Comparison of ENCODE assay signal across 1 cellular context in the genomic region with DNA sequence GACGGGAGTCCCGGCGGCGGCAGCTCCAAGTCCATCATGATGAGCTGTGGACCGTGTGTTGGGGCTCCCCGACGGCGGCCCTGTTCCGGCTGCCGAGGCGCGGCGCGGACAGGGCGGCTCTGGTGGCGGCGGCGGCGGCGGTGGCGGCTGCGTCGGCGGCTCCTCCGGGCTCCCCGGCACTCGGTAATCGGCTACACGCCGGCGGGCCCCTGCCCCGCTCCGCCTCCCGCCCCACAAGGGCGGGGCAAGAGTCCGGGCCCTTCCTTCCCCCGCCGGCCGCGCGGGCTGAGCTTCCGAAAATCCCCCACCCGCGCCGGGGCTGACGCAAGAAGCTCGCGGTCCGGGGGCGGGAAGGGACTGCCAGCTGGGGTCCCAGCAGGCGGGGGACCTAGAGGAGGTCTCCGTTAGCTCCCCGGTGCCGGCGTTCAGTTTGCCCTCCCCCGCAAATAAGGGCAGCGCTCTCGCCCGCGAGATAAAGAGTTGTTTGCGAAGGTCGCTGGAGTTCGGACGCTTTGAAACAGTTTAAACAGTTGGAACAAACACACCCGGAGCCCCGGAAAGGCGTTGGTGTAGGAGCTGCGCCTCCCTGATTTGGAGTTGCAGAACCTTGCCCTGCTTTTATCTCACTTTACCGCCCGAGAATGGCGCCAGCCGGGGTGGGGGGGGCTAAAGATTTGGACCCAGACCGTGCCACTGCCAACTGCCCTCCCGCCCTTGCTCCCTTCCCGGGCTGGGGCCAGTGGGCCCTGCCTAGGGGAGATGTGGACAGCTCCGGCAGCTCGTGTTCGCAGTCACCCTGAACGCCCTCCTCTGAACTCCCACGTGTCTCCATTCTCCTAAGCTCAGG.
TF ChIP-seq lines count a peak whose summit lies in the region.

Gene NFE2L2, minus strand, starts transcription at position 189 of the 847 bp plus-strand sequence. Its CDS starts 151 bp downstream, at position 38.

TF ChIP-seq in HepG2, 621 proteins besides CTCF, POLR2A, EP300 and RAD21 (continued from another document and continues in another):
- TF ChIP-seq, protein P1, sequence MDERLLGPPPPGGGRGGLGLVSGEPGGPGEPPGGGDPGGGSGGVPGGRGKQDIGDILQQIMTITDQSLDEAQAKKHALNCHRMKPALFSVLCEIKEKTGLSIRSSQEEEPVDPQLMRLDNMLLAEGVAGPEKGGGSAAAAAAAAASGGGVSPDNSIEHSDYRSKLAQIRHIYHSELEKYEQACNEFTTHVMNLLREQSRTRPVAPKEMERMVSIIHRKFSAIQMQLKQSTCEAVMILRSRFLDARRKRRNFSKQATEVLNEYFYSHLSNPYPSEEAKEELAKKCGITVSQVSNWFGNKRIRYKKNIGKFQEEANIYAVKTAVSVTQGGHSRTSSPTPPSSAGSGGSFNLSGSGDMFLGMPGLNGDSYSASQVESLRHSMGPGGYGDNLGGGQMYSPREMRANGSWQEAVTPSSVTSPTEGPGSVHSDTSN (CRISPR knock-in tag; IDR thresholded peaks at IDR 0.05), result no peak
- TF ChIP-seq SMYD3 (CRISPR knock-in tag; IDR thresholded peaks at IDR 0.05), result peak; percentile 89; the same call in 1 of the 2 replicates
- peak; percentile 99 for TF ChIP-seq MTA1 (CRISPR knock-in tag; IDR thresholded peaks at IDR 0.05; ENCODE audit: borderline replicate concordance)
- TF ChIP-seq, protein P2, sequence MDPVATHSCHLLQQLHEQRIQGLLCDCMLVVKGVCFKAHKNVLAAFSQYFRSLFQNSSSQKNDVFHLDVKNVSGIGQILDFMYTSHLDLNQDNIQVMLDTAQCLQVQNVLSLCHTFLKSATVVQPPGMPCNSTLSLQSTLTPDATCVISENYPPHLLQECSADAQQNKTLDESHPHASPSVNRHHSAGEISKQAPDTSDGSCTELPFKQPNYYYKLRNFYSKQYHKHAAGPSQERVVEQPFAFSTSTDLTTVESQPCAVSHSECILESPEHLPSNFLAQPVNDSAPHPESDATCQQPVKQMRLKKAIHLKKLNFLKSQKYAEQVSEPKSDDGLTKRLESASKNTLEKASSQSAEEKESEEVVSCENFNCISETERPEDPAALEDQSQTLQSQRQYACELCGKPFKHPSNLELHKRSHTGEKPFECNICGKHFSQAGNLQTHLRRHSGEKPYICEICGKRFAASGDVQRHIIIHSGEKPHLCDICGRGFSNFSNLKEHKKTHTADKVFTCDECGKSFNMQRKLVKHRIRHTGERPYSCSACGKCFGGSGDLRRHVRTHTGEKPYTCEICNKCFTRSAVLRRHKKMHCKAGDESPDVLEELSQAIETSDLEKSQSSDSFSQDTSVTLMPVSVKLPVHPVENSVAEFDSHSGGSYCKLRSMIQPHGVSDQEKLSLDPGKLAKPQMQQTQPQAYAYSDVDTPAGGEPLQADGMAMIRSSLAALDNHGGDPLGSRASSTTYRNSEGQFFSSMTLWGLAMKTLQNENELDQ (CRISPR knock-in tag; IDR thresholded peaks at IDR 0.05; ENCODE audit: borderline replicate concordance), result no peak; the same call in 1 of the 2 replicates
- peak in 1 of 2 experiments; percentile 71; a peak in 3 of 4 replicates for TF ChIP-seq NR2F1 (CRISPR knock-in tag; IDR thresholded peaks at IDR 0.05)
- TF ChIP-seq ZFP36L1 (CRISPR knock-in tag; IDR thresholded peaks at IDR 0.05), result 0 out of 2 replicates have a peak, but pooled peaks have one; percentile 47
- TF ChIP-seq, protein P3, sequence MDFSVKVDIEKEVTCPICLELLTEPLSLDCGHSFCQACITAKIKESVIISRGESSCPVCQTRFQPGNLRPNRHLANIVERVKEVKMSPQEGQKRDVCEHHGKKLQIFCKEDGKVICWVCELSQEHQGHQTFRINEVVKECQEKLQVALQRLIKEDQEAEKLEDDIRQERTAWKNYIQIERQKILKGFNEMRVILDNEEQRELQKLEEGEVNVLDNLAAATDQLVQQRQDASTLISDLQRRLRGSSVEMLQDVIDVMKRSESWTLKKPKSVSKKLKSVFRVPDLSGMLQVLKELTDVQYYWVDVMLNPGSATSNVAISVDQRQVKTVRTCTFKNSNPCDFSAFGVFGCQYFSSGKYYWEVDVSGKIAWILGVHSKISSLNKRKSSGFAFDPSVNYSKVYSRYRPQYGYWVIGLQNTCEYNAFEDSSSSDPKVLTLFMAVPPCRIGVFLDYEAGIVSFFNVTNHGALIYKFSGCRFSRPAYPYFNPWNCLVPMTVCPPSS (IDR thresholded peaks at IDR 0.05), result no peak
- peak; percentile 84; the same call in 1 of the 2 replicates for TF ChIP-seq REL (CRISPR knock-in tag; conservative IDR thresholded peaks at IDR 0.05)
- TF ChIP-seq, protein P4, sequence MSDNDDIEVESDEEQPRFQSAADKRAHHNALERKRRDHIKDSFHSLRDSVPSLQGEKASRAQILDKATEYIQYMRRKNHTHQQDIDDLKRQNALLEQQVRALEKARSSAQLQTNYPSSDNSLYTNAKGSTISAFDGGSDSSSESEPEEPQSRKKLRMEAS (IDR thresholded peaks at IDR 0.05), result peak; percentile 93
- peak; percentile 17; the same call in 1 of the 2 replicates for TF ChIP-seq RARG (CRISPR knock-in tag; IDR thresholded peaks at IDR 0.05; ENCODE audit: low read depth)
- peak; percentile 86 for TF ChIP-seq HOXA3 (CRISPR knock-in tag; IDR thresholded peaks at IDR 0.05)
- TF ChIP-seq ZNF274 (CRISPR knock-in tag; IDR thresholded peaks at IDR 0.05), result peak; percentile 87
- peak; percentile 89 for TF ChIP-seq ZNF607 (CRISPR knock-in tag; IDR thresholded peaks at IDR 0.05; ENCODE audit: borderline replicate concordance)
- peak; percentile 70; the same call in 1 of the 2 replicates for TF ChIP-seq WIZ (CRISPR knock-in tag; IDR thresholded peaks at IDR 0.05)
- peak; percentile 92 for TF ChIP-seq CCDC6 (CRISPR knock-in tag; IDR thresholded peaks at IDR 0.05)
- TF ChIP-seq BCLAF1 (IDR thresholded peaks at IDR 0.05), result no peak
- TF ChIP-seq ZNF12 (CRISPR knock-in tag; IDR thresholded peaks at IDR 0.05), result no peak
- TF ChIP-seq MTF2 (CRISPR knock-in tag; IDR thresholded peaks at IDR 0.05; ENCODE audit: borderline replicate concordance), result no peak
- no peak for TF ChIP-seq ZFAT (CRISPR knock-in tag; conservative IDR thresholded peaks at IDR 0.05)
- 0 out of 2 replicates have a peak, but pooled peaks have one; percentile 14 for TF ChIP-seq ZNF180 (CRISPR knock-in tag; IDR thresholded peaks at IDR 0.05; ENCODE audit: borderline replicate concordance, low read depth)
- TF ChIP-seq ESRRA (CRISPR knock-in tag; IDR thresholded peaks at IDR 0.05; ENCODE audit: low read depth), result peak; percentile 74; the same call in 1 of the 2 replicates
- TF ChIP-seq ZUFSP (CRISPR knock-in tag; IDR thresholded peaks at IDR 0.05; ENCODE audit: borderline replicate concordance), result no peak
- no peak for TF ChIP-seq KAT2B (IDR thresholded peaks at IDR 0.05; ENCODE audit: borderline replicate concordance, low read depth, low read length)
- TF ChIP-seq, protein P5, sequence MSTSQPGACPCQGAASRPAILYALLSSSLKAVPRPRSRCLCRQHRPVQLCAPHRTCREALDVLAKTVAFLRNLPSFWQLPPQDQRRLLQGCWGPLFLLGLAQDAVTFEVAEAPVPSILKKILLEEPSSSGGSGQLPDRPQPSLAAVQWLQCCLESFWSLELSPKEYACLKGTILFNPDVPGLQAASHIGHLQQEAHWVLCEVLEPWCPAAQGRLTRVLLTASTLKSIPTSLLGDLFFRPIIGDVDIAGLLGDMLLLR (CRISPR knock-in tag; IDR thresholded peaks at IDR 0.05), result peak; percentile 20; the same call in 1 of the 2 replicates
- TF ChIP-seq, protein P6, sequence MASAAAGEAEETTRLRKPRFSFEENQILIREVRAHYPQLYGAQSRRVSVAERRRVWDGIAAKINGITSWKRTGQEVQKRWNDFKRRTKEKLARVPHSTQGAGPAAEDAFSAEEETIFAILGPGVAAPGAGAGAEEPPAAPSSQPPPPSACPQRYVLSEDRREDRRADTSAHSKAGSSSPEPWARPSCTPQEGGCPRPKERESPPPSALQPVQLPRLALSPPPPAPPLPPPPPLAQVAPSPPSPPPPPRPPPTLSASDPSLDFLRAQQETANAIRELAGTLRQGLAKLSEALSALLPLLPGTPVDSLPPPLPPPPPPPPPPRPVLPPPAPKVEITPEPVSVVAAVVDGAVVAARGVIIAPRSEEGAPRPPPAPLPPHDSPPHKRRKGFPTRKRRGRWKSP (CRISPR knock-in tag; IDR thresholded peaks at IDR 0.05), result peak; percentile 96
- TF ChIP-seq ZZZ3 (CRISPR knock-in tag; IDR thresholded peaks at IDR 0.05; ENCODE audit: borderline replicate concordance), result no peak; the same call in 1 of the 2 replicates
- TF ChIP-seq AGO1 (IDR thresholded peaks at IDR 0.05; ENCODE audit: low read depth, low read length, poor library complexity, severe bottlenecking), result peak; percentile 15
- no peak for TF ChIP-seq ZNF720 (CRISPR knock-in tag; IDR thresholded peaks at IDR 0.05)
- peak; percentile 92; the same call in 1 of the 2 replicates for TF ChIP-seq BRD4 (CRISPR knock-in tag; IDR thresholded peaks at IDR 0.05)
- no peak for TF ChIP-seq ZNF713 (CRISPR knock-in tag; IDR thresholded peaks at IDR 0.05)
- peak; percentile 77 for TF ChIP-seq ZFX (CRISPR knock-in tag; IDR thresholded peaks at IDR 0.05; ENCODE audit: low read depth)
- peak; percentile 75 for TF ChIP-seq KMT2B (CRISPR knock-in tag; IDR thresholded peaks at IDR 0.05)
- no peak for TF ChIP-seq MATR3 (CRISPR knock-in tag; IDR thresholded peaks at IDR 0.05)
- TF ChIP-seq NFIC (IDR thresholded peaks at IDR 0.05; ENCODE audit: low read length), result 0 out of 2 replicates have a peak, but pooled peaks have one; percentile 59
- peak; percentile 97 for TF ChIP-seq FOXJ3 (CRISPR knock-in tag; IDR thresholded peaks at IDR 0.05; ENCODE audit: borderline replicate concordance)
- TF ChIP-seq ZNF83 (CRISPR knock-in tag; IDR thresholded peaks at IDR 0.05; ENCODE audit: borderline replicate concordance), result 0 out of 2 replicates have a peak, but pooled peaks have one; percentile 21
- no peak for TF ChIP-seq ZNF468 (CRISPR knock-in tag; IDR thresholded peaks at IDR 0.05)
- peak; percentile 88 for TF ChIP-seq AFF4 (CRISPR knock-in tag; IDR thresholded peaks at IDR 0.05)
- TF ChIP-seq PATZ1 (CRISPR knock-in tag; IDR thresholded peaks at IDR 0.05), result peak; percentile 99
- peak; percentile 64; the same call in 1 of the 2 replicates for TF ChIP-seq ZNF777 (CRISPR knock-in tag; IDR thresholded peaks at IDR 0.05)
